ENCODE assay signal across 2 cellular contexts in the genomic region with DNA sequence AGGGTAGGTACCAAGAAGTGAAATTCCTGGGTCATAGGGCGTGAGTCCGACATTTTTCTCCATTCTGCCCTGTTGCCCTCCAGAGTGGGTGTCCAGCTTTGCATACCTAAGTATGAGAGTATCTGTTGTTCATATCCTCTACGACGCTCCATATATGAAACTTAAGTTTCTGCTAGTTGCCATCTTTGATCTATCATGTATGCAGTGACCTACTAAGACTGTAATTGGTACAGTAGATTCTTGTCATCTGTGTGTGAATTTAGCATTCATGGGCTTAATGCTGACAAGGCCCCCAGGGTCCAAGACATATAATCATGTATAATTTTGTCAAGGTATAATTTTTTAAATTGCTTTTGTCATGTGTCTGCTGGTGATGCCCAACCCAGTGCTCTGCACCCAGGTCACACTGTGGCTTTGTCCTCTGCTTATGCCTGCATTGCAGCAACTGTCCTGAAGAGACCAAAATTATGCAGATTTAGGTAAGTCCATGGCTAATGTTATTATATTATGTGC.
TF ChIP-seq lines count a peak whose summit lies in the region.

No MANE protein-coding gene starts in this region.

TF ChIP-seq in K562, 482 proteins besides CTCF, POLR2A, EP300 and RAD21:
- TF ChIP-seq, protein P1, sequence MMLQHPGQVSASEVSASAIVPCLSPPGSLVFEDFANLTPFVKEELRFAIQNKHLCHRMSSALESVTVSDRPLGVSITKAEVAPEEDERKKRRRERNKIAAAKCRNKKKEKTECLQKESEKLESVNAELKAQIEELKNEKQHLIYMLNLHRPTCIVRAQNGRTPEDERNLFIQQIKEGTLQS (IDR thresholded peaks at IDR 0.05): no peak
- TF ChIP-seq, protein P1 (CRISPR knock-in tag; conservative IDR thresholded peaks at IDR 0.05): no peak
- TF ChIP-seq TFAM (CRISPR knock-in tag; conservative IDR thresholded peaks at IDR 0.05): no peak
- TF ChIP-seq FOXM1 (IDR thresholded peaks at IDR 0.05; ENCODE audit: low read depth): no peak
- no peak for TF ChIP-seq FOXM1 (CRISPR knock-in tag; IDR thresholded peaks at IDR 0.05; ENCODE audit: low read depth)
- TF ChIP-seq SUPT5H (IDR thresholded peaks at IDR 0.05): peak; percentile 46
- TF ChIP-seq SRF (CRISPR knock-in tag; IDR thresholded peaks at IDR 0.05): no peak
- no peak for TF ChIP-seq ZNF699 (CRISPR knock-in tag; IDR thresholded peaks at IDR 0.05; ENCODE audit: insufficient replicate concordance)
- peak; percentile 30 for TF ChIP-seq KDM5B (IDR thresholded peaks at IDR 0.05; ENCODE audit: insufficient replicate concordance, low read depth, low read length)
- no peak for TF ChIP-seq PHF8 (IDR thresholded peaks at IDR 0.05; ENCODE audit: borderline replicate concordance, low read length)
- no peak for TF ChIP-seq LARP7 (IDR thresholded peaks at IDR 0.05)
- no peak for TF ChIP-seq CTBP1 (IDR thresholded peaks at IDR 0.05; ENCODE audit: borderline replicate concordance)
- TF ChIP-seq RFX5 (IDR thresholded peaks at IDR 0.05; ENCODE audit: low read depth, low read length): no peak
- TF ChIP-seq, protein P2, sequence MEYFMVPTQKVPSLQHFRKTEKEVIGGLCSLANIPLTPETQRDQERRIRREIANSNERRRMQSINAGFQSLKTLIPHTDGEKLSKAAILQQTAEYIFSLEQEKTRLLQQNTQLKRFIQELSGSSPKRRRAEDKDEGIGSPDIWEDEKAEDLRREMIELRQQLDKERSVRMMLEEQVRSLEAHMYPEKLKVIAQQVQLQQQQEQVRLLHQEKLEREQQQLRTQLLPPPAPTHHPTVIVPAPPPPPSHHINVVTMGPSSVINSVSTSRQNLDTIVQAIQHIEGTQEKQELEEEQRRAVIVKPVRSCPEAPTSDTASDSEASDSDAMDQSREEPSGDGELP (CRISPR knock-in tag; IDR thresholded peaks at IDR 0.05; ENCODE audit: borderline replicate concordance): no peak
- no peak for TF ChIP-seq CBX2 (IDR thresholded peaks at IDR 0.05; ENCODE audit: insufficient read depth, low read length, poor library complexity, severe bottlenecking)
- TF ChIP-seq ZNF589 (CRISPR knock-in tag; IDR thresholded peaks at IDR 0.05; ENCODE audit: low read depth): no peak
- TF ChIP-seq ZNF511 (CRISPR knock-in tag; IDR thresholded peaks at IDR 0.05): no peak

TF ChIP-seq in liver, 16 proteins besides CTCF, POLR2A, EP300 and RAD21:
- no peak for TF ChIP-seq JUND (IDR thresholded peaks at IDR 0.05)
- TF ChIP-seq YY1 (IDR thresholded peaks at IDR 0.05): peak; percentile 10
